In the genomic region with DNA sequence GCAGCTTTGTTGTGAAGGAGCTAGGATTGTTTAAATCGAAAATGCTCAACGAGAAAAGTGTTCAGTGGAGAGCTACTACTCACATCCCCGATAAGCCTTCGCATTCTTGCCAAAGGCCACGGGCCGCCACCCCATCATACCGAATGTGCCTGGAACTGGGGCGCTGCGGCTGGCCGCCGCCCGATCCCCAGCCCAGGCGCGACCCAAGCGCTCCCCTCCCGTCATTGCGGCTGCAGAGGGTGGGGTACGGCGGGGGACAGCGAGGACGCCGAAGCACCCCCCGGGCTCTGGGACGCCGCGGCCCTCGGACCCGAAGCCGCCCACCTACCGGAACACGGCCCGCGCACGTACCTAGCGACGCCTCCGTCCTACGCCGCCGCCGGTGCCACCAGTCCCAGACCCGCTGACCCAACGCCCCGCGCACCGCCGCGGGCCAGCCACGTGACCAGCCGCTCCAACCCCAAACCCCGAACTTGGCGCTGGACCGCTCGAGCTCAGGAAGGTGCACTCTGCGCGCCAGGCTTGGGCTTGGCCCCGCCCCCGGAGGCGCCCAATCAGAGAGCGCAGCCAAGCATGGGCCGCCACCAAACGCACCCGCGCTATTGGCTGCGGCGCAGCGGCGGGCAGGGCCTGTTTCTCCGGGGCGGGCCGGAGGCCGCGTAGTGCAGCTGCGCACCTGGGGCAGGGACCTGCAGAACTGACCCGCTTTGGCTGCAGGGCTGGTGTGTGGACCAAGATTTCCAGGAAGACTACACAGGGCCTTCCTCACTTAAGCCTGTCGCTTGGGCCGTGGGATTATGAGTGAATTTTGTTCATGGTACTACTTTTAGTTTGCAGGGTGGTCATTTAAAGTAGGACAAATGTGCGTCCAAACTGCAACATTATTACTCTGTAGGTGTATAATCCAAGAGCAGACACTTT, we compare ENCODE assay signal across 1 cellular context.
TF ChIP-seq lines count a peak whose summit lies in the region.

Gene SHMT1, minus strand, starts transcription at position 530 of the 921 bp plus-strand sequence. CDS start 7,569 bp downstream, outside the sequence.

TF ChIP-seq in K562, 482 proteins besides CTCF, POLR2A, EP300 and RAD21 (continued from another document and continues in another):
- TF ChIP-seq RREB1 (CRISPR knock-in tag; IDR thresholded peaks at IDR 0.05) (no peak), MEIS2 (IDR thresholded peaks at IDR 0.05; ENCODE audit: partially characterized antibody) (peak; percentile 36), FOS (IDR thresholded peaks at IDR 0.05; ENCODE audit: extremely low read depth, insufficient read length) (peak; percentile 47), E2F6 (IDR thresholded peaks at IDR 0.05; ENCODE audit: borderline replicate concordance in 1 of 2, extremely low read depth in 1 of 2, insufficient read depth in 1 of 2, insufficient read length in 1 of 2, low read depth in 1 of 2, low read length in 1 of 2, poor library complexity in 1 of 2, severe bottlenecking in 1 of 2) (peak; percentile 69 to 84), ZNF77 (CRISPR knock-in tag; IDR thresholded peaks at IDR 0.05) (no peak), EGR1 (conservative IDR thresholded peaks at IDR 0.05) (peak; percentile 49), KDM5B (IDR thresholded peaks at IDR 0.05; ENCODE audit: insufficient replicate concordance, low read depth, low read length) (peak; percentile 78), POLR2AphosphoS5 (IDR thresholded peaks at IDR 0.05; ENCODE audit: control insufficient read depth, insufficient read depth, low read depth, low read length) (peak; percentile 52; the same call in 1 of the 2 replicates), NBN (IDR thresholded peaks at IDR 0.05; ENCODE audit: low read depth) (no peak), DACH1 (IDR thresholded peaks at IDR 0.05; ENCODE audit: partially characterized antibody) (no peak), ZNF398 (CRISPR knock-in tag; IDR thresholded peaks at IDR 0.05) (no peak), FOXM1 (IDR thresholded peaks at IDR 0.05; ENCODE audit: low read depth) (no peak), FOXM1 (CRISPR knock-in tag; IDR thresholded peaks at IDR 0.05; ENCODE audit: low read depth) (no peak), CEBPZ (IDR thresholded peaks at IDR 0.05; ENCODE audit: borderline replicate concordance, low read depth, low read length) (no peak), GTF2B (IDR thresholded peaks at IDR 0.05; ENCODE audit: extremely low read depth, insufficient read length) (no peak), ZBTB43 (CRISPR knock-in tag; IDR thresholded peaks at IDR 0.05) (no peak), MAX (CRISPR knock-in tag; IDR thresholded peaks at IDR 0.05) (peak; percentile 67), L3MBTL2 (IDR thresholded peaks at IDR 0.05) (peak; percentile 77), ZNF695 (CRISPR knock-in tag; IDR thresholded peaks at IDR 0.05) (no peak), C11orf30 (IDR thresholded peaks at IDR 0.05; ENCODE audit: low read depth) (no peak), ZNF165 (CRISPR knock-in tag; IDR thresholded peaks at IDR 0.05; ENCODE audit: borderline replicate concordance) (no peak), HDAC1 (IDR thresholded peaks at IDR 0.05) (peak in 1 of 2 experiments; percentile 66; a peak in 1 of 4 replicates)
- TF ChIP-seq, protein P1, sequence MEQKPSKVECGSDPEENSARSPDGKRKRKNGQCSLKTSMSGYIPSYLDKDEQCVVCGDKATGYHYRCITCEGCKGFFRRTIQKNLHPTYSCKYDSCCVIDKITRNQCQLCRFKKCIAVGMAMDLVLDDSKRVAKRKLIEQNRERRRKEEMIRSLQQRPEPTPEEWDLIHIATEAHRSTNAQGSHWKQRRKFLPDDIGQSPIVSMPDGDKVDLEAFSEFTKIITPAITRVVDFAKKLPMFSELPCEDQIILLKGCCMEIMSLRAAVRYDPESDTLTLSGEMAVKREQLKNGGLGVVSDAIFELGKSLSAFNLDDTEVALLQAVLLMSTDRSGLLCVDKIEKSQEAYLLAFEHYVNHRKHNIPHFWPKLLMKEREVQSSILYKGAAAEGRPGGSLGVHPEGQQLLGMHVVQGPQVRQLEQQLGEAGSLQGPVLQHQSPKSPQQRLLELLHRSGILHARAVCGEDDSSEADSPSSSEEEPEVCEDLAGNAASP (IDR thresholded peaks at IDR 0.05), result no peak
- TF ChIP-seq, protein P2, sequence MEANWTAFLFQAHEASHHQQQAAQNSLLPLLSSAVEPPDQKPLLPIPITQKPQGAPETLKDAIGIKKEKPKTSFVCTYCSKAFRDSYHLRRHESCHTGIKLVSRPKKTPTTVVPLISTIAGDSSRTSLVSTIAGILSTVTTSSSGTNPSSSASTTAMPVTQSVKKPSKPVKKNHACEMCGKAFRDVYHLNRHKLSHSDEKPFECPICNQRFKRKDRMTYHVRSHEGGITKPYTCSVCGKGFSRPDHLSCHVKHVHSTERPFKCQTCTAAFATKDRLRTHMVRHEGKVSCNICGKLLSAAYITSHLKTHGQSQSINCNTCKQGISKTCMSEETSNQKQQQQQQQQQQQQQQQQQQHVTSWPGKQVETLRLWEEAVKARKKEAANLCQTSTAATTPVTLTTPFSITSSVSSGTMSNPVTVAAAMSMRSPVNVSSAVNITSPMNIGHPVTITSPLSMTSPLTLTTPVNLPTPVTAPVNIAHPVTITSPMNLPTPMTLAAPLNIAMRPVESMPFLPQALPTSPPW (CRISPR knock-in tag; IDR thresholded peaks at IDR 0.05), result peak; percentile 41; the same call in 1 of the 2 replicates
- TF ChIP-seq, protein P3, sequence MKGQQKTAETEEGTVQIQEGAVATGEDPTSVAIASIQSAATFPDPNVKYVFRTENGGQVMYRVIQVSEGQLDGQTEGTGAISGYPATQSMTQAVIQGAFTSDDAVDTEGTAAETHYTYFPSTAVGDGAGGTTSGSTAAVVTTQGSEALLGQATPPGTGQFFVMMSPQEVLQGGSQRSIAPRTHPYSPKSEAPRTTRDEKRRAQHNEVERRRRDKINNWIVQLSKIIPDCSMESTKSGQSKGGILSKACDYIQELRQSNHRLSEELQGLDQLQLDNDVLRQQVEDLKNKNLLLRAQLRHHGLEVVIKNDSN (CRISPR knock-in tag; IDR thresholded peaks at IDR 0.05), result peak; percentile 95
- TF ChIP-seq, protein P4, sequence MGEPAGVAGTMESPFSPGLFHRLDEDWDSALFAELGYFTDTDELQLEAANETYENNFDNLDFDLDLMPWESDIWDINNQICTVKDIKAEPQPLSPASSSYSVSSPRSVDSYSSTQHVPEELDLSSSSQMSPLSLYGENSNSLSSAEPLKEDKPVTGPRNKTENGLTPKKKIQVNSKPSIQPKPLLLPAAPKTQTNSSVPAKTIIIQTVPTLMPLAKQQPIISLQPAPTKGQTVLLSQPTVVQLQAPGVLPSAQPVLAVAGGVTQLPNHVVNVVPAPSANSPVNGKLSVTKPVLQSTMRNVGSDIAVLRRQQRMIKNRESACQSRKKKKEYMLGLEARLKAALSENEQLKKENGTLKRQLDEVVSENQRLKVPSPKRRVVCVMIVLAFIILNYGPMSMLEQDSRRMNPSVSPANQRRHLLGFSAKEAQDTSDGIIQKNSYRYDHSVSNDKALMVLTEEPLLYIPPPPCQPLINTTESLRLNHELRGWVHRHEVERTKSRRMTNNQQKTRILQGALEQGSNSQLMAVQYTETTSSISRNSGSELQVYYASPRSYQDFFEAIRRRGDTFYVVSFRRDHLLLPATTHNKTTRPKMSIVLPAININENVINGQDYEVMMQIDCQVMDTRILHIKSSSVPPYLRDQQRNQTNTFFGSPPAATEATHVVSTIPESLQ (CRISPR knock-in tag; IDR thresholded peaks at IDR 0.05), result no peak
